8 cellular contexts compared by ENCODE assay signal in the genomic region with DNA sequence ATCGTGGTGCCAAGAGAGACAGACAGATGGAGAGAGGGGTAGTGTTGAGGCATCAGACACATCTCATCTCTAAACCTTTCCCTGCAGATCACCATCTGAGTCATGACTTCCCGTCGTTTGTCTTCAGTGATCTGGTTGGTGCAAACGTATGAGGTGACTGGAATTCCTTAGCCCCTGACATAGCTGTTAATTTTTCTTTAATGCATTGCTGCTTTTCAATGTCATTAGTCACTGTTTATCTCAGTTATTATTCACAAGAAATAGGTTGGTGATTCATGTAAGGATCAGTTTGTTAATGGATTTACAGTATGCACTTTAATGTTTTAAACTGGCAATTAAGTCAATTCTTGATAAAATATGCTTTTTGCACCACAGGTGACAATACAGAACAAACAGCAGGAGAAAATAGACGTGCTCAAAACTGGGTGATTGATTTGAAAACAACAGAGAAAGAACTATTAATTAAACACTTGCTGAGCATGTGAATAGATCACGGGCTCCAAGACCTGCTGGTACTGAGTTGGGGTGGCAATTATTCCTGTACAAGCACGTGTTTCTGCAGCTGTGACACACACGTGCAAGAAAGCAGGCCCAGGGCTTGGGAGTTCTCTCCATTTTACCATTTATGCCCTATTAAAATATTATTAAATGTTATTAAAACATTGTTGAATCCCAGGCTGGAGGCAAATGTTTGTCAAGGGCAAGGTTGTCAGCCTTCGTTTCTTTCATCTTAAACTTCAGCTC. TPM values are rescaled to one million over a fixed set of nuclear protein-coding genes. Genes with fewer than 3 reads are reported as not detected.
DNase-seq lines count a peak whose midpoint lies in the region; ATAC-seq and TF ChIP-seq lines count a peak whose summit lies in the region.

No MANE protein-coding gene starts in this region.

- intact Hi-C loops in Right ventricle myocardium inferior (cut with DNase I) = no loop called here

- peak; percentile 4 to 44 for ATAC-seq in activated CD4-positive, CD25-positive, alpha-beta regulatory T cell treated with anti-CD3 and anti-CD28 coated beads, Interleukin-2, amount 50 U/mL, for 24 hours
- ATAC-seq in Right ventricle myocardium inferior = no peak

- TF ChIP-seq POLR2A in NB4 (IDR thresholded peaks at IDR 0.05; ENCODE audit: extremely low read depth, insufficient read length) = no peak

- H3K4me3 ChIP-seq in NB4 (ENCODE audit: low read depth, low read length) (no peak overlapping the region), astrocyte of the spinal cord (ENCODE audit: low read depth, low read length) (no peak overlapping the region), skeletal muscle cell (ENCODE audit: low read depth, low read length) (no peak overlapping the region)

- no peak for DNase-seq in activated CD4-positive, CD25-positive, alpha-beta regulatory T cell treated with anti-CD3 and anti-CD28 coated beads, Interleukin-2, amount 50 U/mL, for 72 hours
- DNase-seq in NB4 (ENCODE audit: low read depth) (peak; percentile 82), astrocyte of the spinal cord (ENCODE audit: low read depth, low spot score) (peak; percentile 65), skeletal muscle cell (ENCODE audit: low read depth) (peak; percentile 73), Right ventricle myocardium inferior (ENCODE audit: missing footprints) (no peak), NCI-H345 treated with DMSO at 0.1 percent for 48 hours (lab: John Stamatoyannopoulos, UW; ENCODE audit: unreplicated experiment) (no peak), OCI-M1 (lab: John Stamatoyannopoulos, UW) (no peak)

- in situ Hi-C loops in astrocyte of the spinal cord (cut with HindIII; ENCODE audit: low sequenced_read_pairs) = no loop called here

- TF ChIP-seq CTCF in NB4 (IDR thresholded peaks at IDR 0.05; ENCODE audit: low read depth, low read length) = no peak
- TF ChIP-seq CTCF in astrocyte of the spinal cord (IDR thresholded peaks at IDR 0.05; ENCODE audit: low read depth, low read length) = no peak

RNA-seq across cellular contexts. Expression of a gene that starts 1.4 kb away (rescaled TPM):
- 3.2 TPM for total RNA-seq in Right ventricle myocardium inferior

Comparison
In these comparisons a context has a peak if more than half of its experiments do, and no peak if none do; other contexts are left out.
1. DNase-seq: peak in NB4 (single experiment), astrocyte of the spinal cord (single experiment) and skeletal muscle cell (single experiment); none in activated CD4-positive, CD25-positive, alpha-beta regulatory T cell treated with anti-CD3 and anti-CD28 coated beads, Interleukin-2, amount 50 U/mL, for 72 hours (single experiment), Right ventricle myocardium inferior (single experiment), NCI-H345 treated with DMSO at 0.1 percent for 48 hours (single experiment) and OCI-M1 (single experiment).